Comparison of ENCODE assay signal across 28 cellular contexts in genomic region chr10:128373831-128374230, GRCh38.
"Had no signal": no experiment of that assay in that cellular context is flagged by ENCODE, and none has a peak within 500 bp of the region (broad histone marks: within the 10 kb centered on the region; RNA-seq: fewer than 3 reads in every experiment).

No MANE protein-coding gene starts in this region.

- H3K27ac ChIP-seq: adrenal gland, ascending aorta, breast epithelium, cardiac muscle cell, colonic mucosa, esophagus squamous epithelium, gastroesophageal sphincter, heart right ventricle, WERI-Rb-1 had no signal

- H3K4me1 ChIP-seq: adrenal gland, ascending aorta, breast epithelium, colonic mucosa, esophagus squamous epithelium, gastroesophageal sphincter, heart right ventricle had no signal

- H3K27me3 ChIP-seq: ascending aorta, cardiac muscle cell, colonic mucosa had no signal

- DNase-seq: activated B cell treated with CpG ODN at 0.5 μM for 24 hours; activated CD4-positive, alpha-beta memory T cell treated with anti-CD3 and anti-CD28 coated beads, Interleukin-2, amount 10 ng/mL, durations not matched to agents 7 days and 5 days; activated CD4-positive, alpha-beta T cell treated with anti-CD3 and anti-CD28 coated beads, Interleukin-2, amount 50 U/mL, for 4 hours; activated effector memory CD4-positive, alpha-beta T cell treated with anti-CD3 and anti-CD28 coated beads, Interleukin-2, amount 50 U/mL, for 16 hours; activated naive CD4-positive, alpha-beta T cell treated with anti-CD3 and anti-CD28 coated beads for 36 hours; activated naive CD8-positive, alpha-beta T cell treated with anti-CD3 and anti-CD28 coated beads for 36 hours; activated naive CD8-positive, alpha-beta T cell treated with anti-CD3 and anti-CD28 coated beads, Interleukin-2, amount 50 U/mL, for 24 hours; activated T-cell treated with anti-CD3 and anti-CD28 coated beads, Interleukin-2, amount 50 U/mL, for 1 hour; activated T-cell treated with anti-CD3 and anti-CD28 coated beads, Interleukin-2, amount 50 U/mL, for 48 hours; adrenal gland; amygdala; central memory CD4-positive, alpha-beta T cell; cerebellar nuclear complex; colonic mucosa; effector CD8-positive, alpha-beta T cell; endodermal cell; esophagus squamous epithelium; foreskin melanocyte; heart right ventricle; hippocampal formation; T-helper 17 cell; T1000; WERI-Rb-1 had no signal

- H3K9me3 ChIP-seq: adrenal gland, ascending aorta, breast epithelium, colonic mucosa, esophagus squamous epithelium, gastroesophageal sphincter, heart right ventricle had no signal

- H3K4me3 ChIP-seq: adrenal gland, ascending aorta, breast epithelium, cardiac muscle cell, colonic mucosa, esophagus squamous epithelium, gastroesophageal sphincter, heart right ventricle had no signal

- H3K36me3 ChIP-seq: adrenal gland, ascending aorta, breast epithelium, cardiac muscle cell, colonic mucosa, esophagus squamous epithelium, gastroesophageal sphincter, heart right ventricle, WERI-Rb-1 had no signal

- ATAC-seq: activated CD4-positive, CD25-positive, alpha-beta regulatory T cell treated with anti-CD3 and anti-CD28 coated beads, Interleukin-2, amount 50 U/mL, for 24 hours; gastroesophageal sphincter; heart right ventricle; T-helper 17 cell had no signal
